14 cellular contexts compared by ENCODE assay signal in genomic region chr1:244854865-244855578, GRCh38. TPM values are rescaled to one million over a fixed set of nuclear protein-coding genes. Genes with fewer than 3 reads are reported as not detected.
A peak's percentile ranks its signal among the peaks of the same experiment; 100 is the strongest.
DNase-seq lines count a peak whose midpoint lies in the region; ATAC-seq and TF ChIP-seq lines count a peak whose summit lies in the region.
"Had no signal": no experiment of that assay in that cellular context is flagged by ENCODE, and none has a peak within 500 bp of the region (broad histone marks: within the 10 kb centered on the region; RNA-seq: fewer than 3 reads in every experiment).

No MANE protein-coding gene starts in this region.

- TF ChIP-seq CTCF in Calu3 (IDR thresholded peaks at IDR 0.05; ENCODE audit: unreplicated experiment): no peak
- no peak for TF ChIP-seq CTCF in GM20000 (IDR thresholded peaks at IDR 0.05; ENCODE audit: extremely low read depth, missing control alignments)

- POLR2A ChIA-PET in activated CD8-positive, alpha-beta T cell treated with anti-CD3 and anti-CD28 coated beads, Interleukin-2, amount 10 ng/mL, durations not matched to agents 7 days and 5 days (lab: Charles Lee): interaction anchor here (1.0 to 11.3 kb wide), 3 partner anchors 9 to 116 kb away, joined by 3 to 163 read pairs (median 33); partner anchors contain the start of genes COX20 and HNRNPU

- H3K4me1 Mint-ChIP-seq in Calu3 (ENCODE audit: low read depth, unreplicated experiment): peaks cover 40% of the 10 kb centered on the region
- H3K4me1 Mint-ChIP-seq in activated CD8-positive, alpha-beta T cell treated with anti-CD3 and anti-CD28 coated beads, Interleukin-2, amount 10 ng/mL, durations not matched to agents 7 days and 5 days (ENCODE audit: low read depth): peaks cover 83% of the 10 kb centered on the region

- peak; percentile 62 for ATAC-seq in activated CD8-positive, alpha-beta T cell treated with anti-CD3 and anti-CD28 coated beads, Interleukin-2, amount 10 ng/mL, durations not matched to agents 7 days and 5 days
- ATAC-seq in HG03039 (IDR thresholded peaks at IDR 0.05; ENCODE audit: unreplicated experiment): no peak
- ATAC-seq: esophagus mucosa, HCT116 had no signal

- peaks cover 96% of the 10 kb centered on the region for H3K36me3 Mint-ChIP-seq in Calu3 (ENCODE audit: insufficient read depth, unreplicated experiment)
- H3K36me3 Mint-ChIP-seq in activated CD8-positive, alpha-beta T cell treated with anti-CD3 and anti-CD28 coated beads, Interleukin-2, amount 10 ng/mL, durations not matched to agents 7 days and 5 days (ENCODE audit: low read depth): peaks cover 89% of the 10 kb centered on the region

- no peak overlapping the region for H3K4me3 Mint-ChIP-seq in Calu3 (ENCODE audit: low read depth, unreplicated experiment)
- peak overlapping the region; percentile 48 for H3K4me3 Mint-ChIP-seq in activated CD8-positive, alpha-beta T cell treated with anti-CD3 and anti-CD28 coated beads, Interleukin-2, amount 10 ng/mL, durations not matched to agents 7 days and 5 days

- 91 to 98% methylated on average over 1 to 4 of the region's 7 CpGs for WGBS in mesodermal cell (ENCODE audit: insufficient coverage in 2 of 2), 2 experiments

- peaks cover 100% of the 10 kb centered on the region for H4K20me1 ChIP-seq in BLaER1

- H3K36me3 ChIP-seq in BLaER1: peaks cover 98% of the 10 kb centered on the region
- H3K36me3 ChIP-seq in mesodermal cell (ENCODE audit: control insufficient read depth, insufficient read depth, low read length): peaks cover 93% of the 10 kb centered on the region

- no peaks in the 10 kb centered on the region for H3K9me3 Mint-ChIP-seq in Calu3 (ENCODE audit: low read depth, unreplicated experiment)
- H3K9me3 Mint-ChIP-seq in activated CD8-positive, alpha-beta T cell treated with anti-CD3 and anti-CD28 coated beads, Interleukin-2, amount 10 ng/mL, durations not matched to agents 7 days and 5 days (ENCODE audit: insufficient read depth): no peaks in the 10 kb centered on the region

- no peak overlapping the region; the same call in 1 of the 2 replicates for H3K9ac ChIP-seq in BLaER1

- no TSS peak for BruUV-seq in Calu3 (replicated peaks; lab: Mats Ljungman, UMichigan)

- intact Hi-C loops in Calu3 (cut with micrococcal nuclease; ENCODE audit: unreplicated experiment): no loop called here

- CTCF ChIA-PET in Calu3 (lab: Charles Lee): no interaction called here
- CTCF ChIA-PET in activated CD8-positive, alpha-beta T cell treated with anti-CD3 and anti-CD28 coated beads, Interleukin-2, amount 10 ng/mL, durations not matched to agents 7 days and 5 days (lab: Charles Lee): interaction anchor here (0.9 to 5.7 kb wide), 8 partner anchors 9 to 203 kb away, joined by 3 to 41 read pairs (median 8); partner anchors contain the start of gene HNRNPU

- no peaks in the 10 kb centered on the region for H3K9me3 ChIP-seq in BLaER1
- no peaks in the 10 kb centered on the region for H3K9me3 ChIP-seq in mesodermal cell (ENCODE audit: control insufficient read depth, low read length)
- H3K9me3 ChIP-seq: MG63, sigmoid colon had no signal

- H3K4me3 ChIP-seq in BLaER1 (peak overlapping the region; percentile 13), mesodermal cell (ENCODE audit: extremely low read depth, insufficient read depth, low read length, poor library complexity, severe bottlenecking) (no peak overlapping the region)
- H3K4me3 ChIP-seq: MG63, sigmoid colon had no signal

- DNase-seq in Calu3 (no peak), NCI-H446 (lab: John Stamatoyannopoulos, UW) (no peak), GM20000 (ENCODE audit: low spot score) (no peak), NCI-H1105 treated with DMSO at 0.1 percent for 48 hours (lab: John Stamatoyannopoulos, UW) (no peak)
- no peak for DNase-seq in activated CD8-positive, alpha-beta T cell treated with anti-CD3 and anti-CD28 coated beads, Interleukin-2, amount 10 ng/mL, durations not matched to agents 7 days and 5 days
- DNase-seq: activated CD4-positive, CD25-positive, alpha-beta regulatory T cell; activated gamma-delta T cell; MG63; sigmoid colon had no signal

- H3K27me3 ChIP-seq in BLaER1: no peaks in the 10 kb centered on the region
- H3K27me3 ChIP-seq: MG63, sigmoid colon had no signal

- no peaks in the 10 kb centered on the region for H3K27me3 Mint-ChIP-seq in Calu3 (ENCODE audit: unreplicated experiment)
- no peaks in the 10 kb centered on the region for H3K27me3 Mint-ChIP-seq in activated CD8-positive, alpha-beta T cell treated with anti-CD3 and anti-CD28 coated beads, Interleukin-2, amount 10 ng/mL, durations not matched to agents 7 days and 5 days (ENCODE audit: low read depth)

- no peak overlapping the region for H3K27ac ChIP-seq in BLaER1
- H3K27ac ChIP-seq in mesodermal cell (ENCODE audit: low read depth, low read length, severe bottlenecking): peak overlapping the region; percentile 32

- peak overlapping the region; percentile 87 for H3K4me2 ChIP-seq in BLaER1

- peak overlapping the region; percentile 8 for H3K27ac Mint-ChIP-seq in Calu3 (ENCODE audit: unreplicated experiment)
- peak overlapping the region; percentile 72 for H3K27ac Mint-ChIP-seq in activated CD8-positive, alpha-beta T cell treated with anti-CD3 and anti-CD28 coated beads, Interleukin-2, amount 10 ng/mL, durations not matched to agents 7 days and 5 days

- H3K4me1 ChIP-seq in BLaER1 (peaks cover 66% of the 10 kb centered on the region), mesodermal cell (ENCODE audit: control insufficient read depth, insufficient read depth, low read length, poor library complexity, severe bottlenecking) (peaks cover 7% of the 10 kb centered on the region)

RNA-seq across cellular contexts. Expression of gene HNRNPU, which starts 9.3 kb away (rescaled TPM):
- total RNA-seq in Calu3 (2022): 418 and 453 TPM in 2 replicates
- total RNA-seq in activated CD8-positive, alpha-beta T cell treated with anti-CD3 and anti-CD28 coated beads, Interleukin-2, amount 10 ng/mL, durations not matched to agents 7 days and 5 days: 100 to 1,000 TPM; 432 to 435 TPM
- polyA plus RNA-seq in mesodermal cell (2013, experiment 1 of 2): 230 TPM
- polyA plus RNA-seq in mesodermal cell (2013, experiment 2 of 2): 271 TPM

RNA-seq across cellular contexts. Expression of gene COX20, which starts 19.6 kb away (rescaled TPM):
- total RNA-seq in Calu3 (2022): 22.6 and 32.8 TPM in 2 replicates
- total RNA-seq in activated CD8-positive, alpha-beta T cell treated with anti-CD3 and anti-CD28 coated beads, Interleukin-2, amount 10 ng/mL, durations not matched to agents 7 days and 5 days: 10 to 100 TPM; 31.3 to 33.6 TPM
- 11.3 TPM for polyA plus RNA-seq in mesodermal cell (2013, experiment 1 of 2)
- 18.2 TPM for polyA plus RNA-seq in mesodermal cell (2013, experiment 2 of 2)
